ENCODE assay signal across 19 cellular contexts in the genomic region with DNA sequence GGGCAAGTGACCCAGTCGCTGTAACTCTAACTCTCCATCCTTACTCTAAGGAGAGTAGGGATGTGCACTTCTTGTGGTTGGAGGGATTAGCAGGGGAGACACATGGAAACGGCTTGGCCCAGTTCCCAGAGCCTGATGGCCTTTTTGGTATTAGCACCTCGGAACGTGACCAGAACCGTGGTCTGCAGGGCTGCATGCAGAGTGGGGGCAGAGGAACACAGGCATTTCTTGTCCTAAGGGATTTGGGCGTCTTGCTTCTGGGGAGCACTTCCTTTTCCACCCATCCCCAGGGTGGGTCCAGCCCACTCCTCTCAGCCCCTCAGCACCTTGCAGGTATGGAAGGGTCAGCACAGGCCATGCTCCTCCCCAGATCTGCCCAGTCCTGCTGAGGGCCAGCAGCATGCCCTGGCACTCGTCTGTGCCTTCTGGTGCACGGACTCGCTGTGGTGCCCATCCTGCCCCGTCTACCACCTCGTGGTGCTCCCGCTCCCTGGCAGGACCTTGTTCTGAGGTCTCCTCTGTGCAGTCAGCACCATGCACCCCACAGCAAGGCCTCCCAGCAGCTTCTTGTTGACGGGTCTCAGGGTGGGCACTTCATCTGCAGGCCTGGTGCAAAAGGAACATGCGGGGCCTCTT.
DNase-seq lines count a peak whose midpoint lies in the region; ATAC-seq and TF ChIP-seq lines count a peak whose summit lies in the region.
"Had no signal": no experiment of that assay in that cellular context is flagged by ENCODE, and none has a peak within 500 bp of the region (broad histone marks: within the 10 kb centered on the region; RNA-seq: fewer than 3 reads in every experiment).

No MANE protein-coding gene starts in this region.

- no peak overlapping the region for H3K9ac ChIP-seq in neural progenitor cell

- H3K4me3 Mint-ChIP-seq in neural progenitor cell, result no peak overlapping the region
- no peak overlapping the region for H3K4me3 Mint-ChIP-seq in activated naive CD4-positive, alpha-beta T cell treated with anti-CD3 and anti-CD28 coated beads for 36 hours
- H3K4me3 Mint-ChIP-seq: CD4-positive, CD25-positive, alpha-beta regulatory T cell; GM23338; IgD-negative memory B cell had no signal

- WGBS in heart left ventricle, 4 donors, result 89 to 98% (median 92%) methylated on average over 9 to 14 of the region's 14 CpGs

- H3K27ac Mint-ChIP-seq in neural progenitor cell, result peak overlapping the region; percentile 47
- no peak overlapping the region for H3K27ac Mint-ChIP-seq in activated naive CD4-positive, alpha-beta T cell treated with anti-CD3 and anti-CD28 coated beads for 36 hours
- H3K27ac Mint-ChIP-seq: CD4-positive, CD25-positive, alpha-beta regulatory T cell; GM23338; IgD-negative memory B cell had no signal

- no peaks in the 10 kb centered on the region for H3K9me3 Mint-ChIP-seq in neural progenitor cell
- no peaks in the 10 kb centered on the region for H3K9me3 Mint-ChIP-seq in activated naive CD4-positive, alpha-beta T cell treated with anti-CD3 and anti-CD28 coated beads for 36 hours
- H3K9me3 Mint-ChIP-seq: CD4-positive, CD25-positive, alpha-beta regulatory T cell; GM23338; IgD-negative memory B cell had no signal

- no peak for TF ChIP-seq POLR2A in heart left ventricle (IDR thresholded peaks at IDR 0.05)

- H3K27me3 Mint-ChIP-seq in neural progenitor cell (ENCODE audit: insufficient read depth, low read depth), result peaks cover 2% of the 10 kb centered on the region
- no peaks in the 10 kb centered on the region for H3K27me3 Mint-ChIP-seq in activated naive CD4-positive, alpha-beta T cell treated with anti-CD3 and anti-CD28 coated beads for 36 hours (ENCODE audit: low read depth)
- H3K27me3 Mint-ChIP-seq: CD4-positive, CD25-positive, alpha-beta regulatory T cell; IgD-negative memory B cell had no signal

- no peak overlapping the region for H2AFZ ChIP-seq in neural progenitor cell (replicated peaks)
- H2AFZ ChIP-seq: GM23338 had no signal

- H4K20me1 ChIP-seq in neural progenitor cell (ENCODE audit: low read depth), result no peaks in the 10 kb centered on the region

- H3K9me3 ChIP-seq in right atrium auricular region (no peaks in the 10 kb centered on the region), heart left ventricle (no peaks in the 10 kb centered on the region), neural progenitor cell (ENCODE audit: low read depth) (no peaks in the 10 kb centered on the region)

- DNase-seq in right atrium auricular region (ENCODE audit: low spot score), result peak; percentile 50
- no peak for DNase-seq in heart left ventricle
- peak; percentile 45 for DNase-seq in islet precursor cell
- DNase-seq in neural progenitor cell (ENCODE audit: low spot score), result no peak
- no peak for DNase-seq in activated naive CD4-positive, alpha-beta T cell treated with anti-CD3 and anti-CD28 coated beads for 36 hours
- DNase-seq in epidermal melanocyte (ENCODE audit: insufficient read length, low spot score), result no peak
- DNase-seq: CD4-positive, CD25-positive, alpha-beta regulatory T cell; EL; GF-D8; Kasumi-1; NCI-H1694; NCI-H2081; NCI-H2171; NCI-H345; NCI-H774; OCI-M1 had no signal

- TF ChIP-seq CTCF in right atrium auricular region (IDR thresholded peaks at IDR 0.05) (no peak), heart left ventricle (IDR thresholded peaks at IDR 0.05) (no peak), neural progenitor cell (IDR thresholded peaks at IDR 0.05) (no peak)

- ATAC-seq in heart left ventricle (no peak), esophagus mucosa (no peak)
- ATAC-seq: GM23338 had no signal

- no peaks in the 10 kb centered on the region for H3K36me3 ChIP-seq in right atrium auricular region
- H3K36me3 ChIP-seq in heart left ventricle, result no peaks in the 10 kb centered on the region
- no peaks in the 10 kb centered on the region for H3K36me3 ChIP-seq in neural progenitor cell

- no peaks in the 10 kb centered on the region for H3K36me3 Mint-ChIP-seq in neural progenitor cell
- H3K36me3 Mint-ChIP-seq in activated naive CD4-positive, alpha-beta T cell treated with anti-CD3 and anti-CD28 coated beads for 36 hours (ENCODE audit: low read depth), result no peaks in the 10 kb centered on the region

- CTCF ChIA-PET in activated naive CD4-positive, alpha-beta T cell treated with anti-CD3 and anti-CD28 coated beads for 36 hours (lab: Charles Lee), result no interaction called here

- H3K79me2 ChIP-seq in neural progenitor cell (ENCODE audit: low read depth), result no peaks in the 10 kb centered on the region

- no peaks in the 10 kb centered on the region for H3K4me1 ChIP-seq in right atrium auricular region
- H3K4me1 ChIP-seq in heart left ventricle, result no peaks in the 10 kb centered on the region
- H3K4me1 ChIP-seq in neural progenitor cell, result no peaks in the 10 kb centered on the region

- H3K4me3 ChIP-seq in right atrium auricular region (no peak overlapping the region), heart left ventricle (no peak overlapping the region), neural progenitor cell (no peak overlapping the region)
- H3K4me3 ChIP-seq: GM23338 had no signal

- no peaks in the 10 kb centered on the region for H3F3A ChIP-seq in neural progenitor cell (ENCODE audit: low read depth)

- intact Hi-C loops in heart left ventricle (cut with DNase I), result no loop called here
- intact Hi-C loops in activated naive CD4-positive, alpha-beta T cell treated with anti-CD3 and anti-CD28 coated beads for 36 hours (cut with micrococcal nuclease), result no loop called here

- H3K4me2 ChIP-seq in neural progenitor cell, result no peak overlapping the region
- H3K4me2 ChIP-seq: GM23338 had no signal

- H3K27me3 ChIP-seq in right atrium auricular region (no peaks in the 10 kb centered on the region), heart left ventricle (no peaks in the 10 kb centered on the region), neural progenitor cell (no peaks in the 10 kb centered on the region)

- H3K27ac ChIP-seq in right atrium auricular region, result no peak overlapping the region
- no peak overlapping the region for H3K27ac ChIP-seq in heart left ventricle
- no peak overlapping the region for H3K27ac ChIP-seq in neural progenitor cell

- H3K4me1 Mint-ChIP-seq in neural progenitor cell, result no peaks in the 10 kb centered on the region
- H3K4me1 Mint-ChIP-seq in activated naive CD4-positive, alpha-beta T cell treated with anti-CD3 and anti-CD28 coated beads for 36 hours (ENCODE audit: low read depth), result no peaks in the 10 kb centered on the region
- H3K4me1 Mint-ChIP-seq: GM23338, IgD-negative memory B cell had no signal

Comparison
In these comparisons a context has a peak if more than half of its experiments do, and no peak if none do; other contexts are left out.
1. DNase-seq: peak in right atrium auricular region (single experiment) and islet precursor cell (single experiment); none in heart left ventricle (0 of 5), neural progenitor cell (single experiment), activated naive CD4-positive, alpha-beta T cell treated with anti-CD3 and anti-CD28 coated beads for 36 hours (single experiment) and epidermal melanocyte (single experiment).